ENCODE assay signal across 16 cellular contexts in genomic region chr21:34109075-34109474, GRCh38. TPM values are rescaled to one million over a fixed set of nuclear protein-coding genes. Genes with fewer than 3 reads are reported as not detected.
DNase-seq lines count a peak whose midpoint lies in the region; ATAC-seq, FAIRE-seq and TF ChIP-seq lines count a peak whose summit lies in the region.
"Had no signal": no experiment of that assay in that cellular context is flagged by ENCODE, and none has a peak within 500 bp of the region (broad histone marks: within the 10 kb centered on the region; RNA-seq: fewer than 3 reads in every experiment).

No MANE protein-coding gene starts in this region.

- FAIRE-seq in GM19239 (lab: Jason Lieb, UNC): no peak
- FAIRE-seq: A204.1, GM12878, GM18507 had no signal

- H3K4me1 Mint-ChIP-seq in natural killer cell: peaks cover 75 to 90% of the 10 kb centered on the region in 2 donors
- H3K4me1 Mint-ChIP-seq in natural killer cell treated with Interleukin-12 subunit alpha and Interleukin-12 subunit beta and Interleukin-15 and Interleukin-18, amount 100 ng/mL, for 72 hours (ENCODE audit: low read depth in 2 of 2): peaks cover 46 to 54% of the 10 kb centered on the region in 2 donors
- peaks cover 21 to 91% (median 70%) of the 10 kb centered on the region in 7 donors for H3K4me1 Mint-ChIP-seq in naive thymus-derived CD4-positive, alpha-beta T cell

- peak overlapping the region; percentile 5 for H3K27ac ChIP-seq in ectodermal cell (ENCODE audit: insufficient read depth, low read depth, low read length, poor library complexity, severe bottlenecking)
- H3K27ac ChIP-seq in naive thymus-derived CD4-positive, alpha-beta T cell (ENCODE audit: low read depth, low read length): no peak overlapping the region

- H3K9me3 ChIP-seq in ectodermal cell (ENCODE audit: control insufficient read depth, low read length): no peaks in the 10 kb centered on the region
- H3K9me3 ChIP-seq in naive thymus-derived CD4-positive, alpha-beta T cell (ENCODE audit: control insufficient read depth in 2 of 3, low read length in 3 of 3): no peaks in the 10 kb centered on the region

- no peaks in the 10 kb centered on the region for H3K27me3 ChIP-seq in ectodermal cell (ENCODE audit: control insufficient read depth, insufficient read depth, low read length, poor library complexity, severe bottlenecking)
- H3K27me3 ChIP-seq in naive thymus-derived CD4-positive, alpha-beta T cell (ENCODE audit: control insufficient read depth in 2 of 2, insufficient read depth in 2 of 2, low read length in 2 of 2): no peaks in the 10 kb centered on the region

- WGBS in ectodermal cell, 2 experiments: 93 to 98% methylated on average over 6 to 7 of the region's 7 CpGs

- H3K9me3 Mint-ChIP-seq in natural killer cell: no peaks in the 10 kb centered on the region
- H3K9me3 Mint-ChIP-seq in natural killer cell treated with Interleukin-12 subunit alpha and Interleukin-12 subunit beta and Interleukin-15 and Interleukin-18, amount 100 ng/mL, for 72 hours: no peaks in the 10 kb centered on the region
- H3K9me3 Mint-ChIP-seq in naive thymus-derived CD4-positive, alpha-beta T cell: peaks cover 0 to 23% (median 0%) of the 10 kb centered on the region in 11 donors
- H3K9me3 Mint-ChIP-seq: CD4-positive, alpha-beta T cell; GM23338 had no signal

- peak overlapping the region; percentile 1 to 70 for H3K27ac Mint-ChIP-seq in natural killer cell
- H3K27ac Mint-ChIP-seq in natural killer cell treated with Interleukin-12 subunit alpha and Interleukin-12 subunit beta and Interleukin-15 and Interleukin-18, amount 100 ng/mL, for 72 hours: peak overlapping the region in 1 of 2 donors; percentile 13
- H3K27ac Mint-ChIP-seq in naive thymus-derived CD4-positive, alpha-beta T cell: peak overlapping the region in 5 of 9 donors; percentile 3 to 75 (median 26)
- H3K27ac Mint-ChIP-seq: B cell, GM23338 had no signal

- no peaks in the 10 kb centered on the region for H3K27me3 Mint-ChIP-seq in natural killer cell (ENCODE audit: low read depth in 2 of 2)
- H3K27me3 Mint-ChIP-seq in natural killer cell treated with Interleukin-12 subunit alpha and Interleukin-12 subunit beta and Interleukin-15 and Interleukin-18, amount 100 ng/mL, for 72 hours: no peaks in the 10 kb centered on the region
- no peaks in the 10 kb centered on the region for H3K27me3 Mint-ChIP-seq in naive thymus-derived CD4-positive, alpha-beta T cell
- H3K27me3 Mint-ChIP-seq: B cell; CD4-positive, alpha-beta T cell had no signal

- H3K36me3 Mint-ChIP-seq in natural killer cell: no peaks in the 10 kb centered on the region
- peaks cover 13% of the 10 kb centered on the region for H3K36me3 Mint-ChIP-seq in natural killer cell treated with Interleukin-12 subunit alpha and Interleukin-12 subunit beta and Interleukin-15 and Interleukin-18, amount 100 ng/mL, for 72 hours
- H3K36me3 Mint-ChIP-seq in naive thymus-derived CD4-positive, alpha-beta T cell: peaks cover 0 to 62% (median 46%) of the 10 kb centered on the region in 5 donors

- H3K36me3 ChIP-seq in ectodermal cell (ENCODE audit: control insufficient read depth, insufficient read depth, low read length): no peaks in the 10 kb centered on the region
- no peaks in the 10 kb centered on the region for H3K36me3 ChIP-seq in naive thymus-derived CD4-positive, alpha-beta T cell (ENCODE audit: control insufficient read depth in 2 of 3, insufficient read depth in 3 of 3, low read length in 3 of 3)

- ATAC-seq in natural killer cell (no peak), HG03457 (IDR thresholded peaks at IDR 0.05; ENCODE audit: unreplicated experiment) (no peak)
- no peak for ATAC-seq in natural killer cell treated with Interleukin-12 subunit alpha and Interleukin-12 subunit beta and Interleukin-15 and Interleukin-18, amount 100 ng/mL, for 72 hours
- ATAC-seq in naive thymus-derived CD4-positive, alpha-beta T cell: no peak
- ATAC-seq: GM12878 had no signal

- TF ChIP-seq CTCF in natural killer cell (IDR thresholded peaks at IDR 0.05): no peak

- peaks cover 18% of the 10 kb centered on the region for H3K4me1 ChIP-seq in ectodermal cell (ENCODE audit: control insufficient read depth, insufficient read depth, low read length)
- no peaks in the 10 kb centered on the region for H3K4me1 ChIP-seq in naive thymus-derived CD4-positive, alpha-beta T cell (ENCODE audit: control insufficient read depth in 2 of 2, insufficient read depth in 2 of 2, low read length in 2 of 2)

- POLR2A ChIA-PET in naive thymus-derived CD4-positive, alpha-beta T cell (lab: Charles Lee): interaction anchor here (1.1 to 1.2 kb wide), 2 partner anchors 9 to 10 kb away, joined by 3 read pairs; no protein-coding TSS in a partner anchor

- H3K4me3 Mint-ChIP-seq in natural killer cell: no peak overlapping the region
- no peak overlapping the region for H3K4me3 Mint-ChIP-seq in natural killer cell treated with Interleukin-12 subunit alpha and Interleukin-12 subunit beta and Interleukin-15 and Interleukin-18, amount 100 ng/mL, for 72 hours
- peak overlapping the region in 1 of 10 donors; percentile 30 for H3K4me3 Mint-ChIP-seq in naive thymus-derived CD4-positive, alpha-beta T cell
- H3K4me3 Mint-ChIP-seq: B cell; CD4-positive, alpha-beta T cell; GM23338 had no signal

- intact Hi-C loops in natural killer cell (cut with micrococcal nuclease): no loop called here
- intact Hi-C loops in naive thymus-derived CD4-positive, alpha-beta T cell (cut with micrococcal nuclease): no loop called here

- no peak overlapping the region for H3K4me3 ChIP-seq in ectodermal cell (ENCODE audit: insufficient read depth, low read depth, low read length)
- no peak overlapping the region for H3K4me3 ChIP-seq in naive thymus-derived CD4-positive, alpha-beta T cell (ENCODE audit: low read length)
- H3K4me3 ChIP-seq: GM12878, GM23338 had no signal

- CTCF ChIA-PET in naive thymus-derived CD4-positive, alpha-beta T cell (lab: Charles Lee): interaction anchor here (0.5 kb wide), 1 partner anchor 1824 kb away, joined by 5 read pairs; no protein-coding TSS in a partner anchor

- no peak for DNase-seq in natural killer cell
- no peak for DNase-seq in natural killer cell treated with Interleukin-12 subunit alpha and Interleukin-12 subunit beta and Interleukin-15 and Interleukin-18, amount 100 ng/mL, for 72 hours (ENCODE audit: low spot score)
- DNase-seq in naive thymus-derived CD4-positive, alpha-beta T cell: no peak
- no peak for DNase-seq in midbrain (lab: John Stamatoyannopoulos, UW)
- no peak for DNase-seq in GM19239 (ENCODE audit: insufficient read length, low spot score)
- DNase-seq: C1 segment of cervical spinal cord; CD4-positive, alpha-beta T cell; DMS79; H7 had no signal

RNA-seq across cellular contexts. Expression of gene MRPS6, which starts 35.7 kb away (rescaled TPM):
- 10 to 100 TPM; 42.7 to 54.5 (median 44.3) TPM for total RNA-seq in natural killer cell
- total RNA-seq in natural killer cell treated with Interleukin-12 subunit alpha and Interleukin-12 subunit beta and Interleukin-15 and Interleukin-18, amount 100 ng/mL, for 72 hours: 100 to 1,000 TPM; 122 to 188 TPM
- polyA plus RNA-seq in ectodermal cell (2013, experiment 1 of 4): 223 TPM
- 202 TPM for polyA plus RNA-seq in ectodermal cell (2013, experiment 2 of 4)
- 180 TPM for polyA plus RNA-seq in ectodermal cell (2013, experiment 3 of 4)
- 205 TPM for polyA plus RNA-seq in ectodermal cell (2013, experiment 4 of 4)
- 10 to 100 TPM; 25.5 to 92.7 (median 87.9) TPM for total RNA-seq in naive thymus-derived CD4-positive, alpha-beta T cell
- 100 to 1,000 TPM; 183 to 193 TPM for polyA plus RNA-seq in naive thymus-derived CD4-positive, alpha-beta T cell

RNA-seq across cellular contexts. Expression of gene SLC5A3, which starts 35.7 kb away (rescaled TPM):
- total RNA-seq in natural killer cell: 10 to 100 TPM; 14.5 to 25.1 (median 17.9) TPM
- 10 to 100 TPM; 36.1 to 59.1 TPM for total RNA-seq in natural killer cell treated with Interleukin-12 subunit alpha and Interleukin-12 subunit beta and Interleukin-15 and Interleukin-18, amount 100 ng/mL, for 72 hours
- polyA plus RNA-seq in ectodermal cell (2013, experiment 1 of 4): 27.5 TPM
- 32.6 TPM for polyA plus RNA-seq in ectodermal cell (2013, experiment 2 of 4)
- polyA plus RNA-seq in ectodermal cell (2013, experiment 3 of 4): 19.9 TPM
- polyA plus RNA-seq in ectodermal cell (2013, experiment 4 of 4): 24.0 TPM
- 10 to 100 TPM in 3 of 5 experiments, 1 to 10 TPM in 2; 8.8 to 45.5 (median 34.0) TPM for total RNA-seq in naive thymus-derived CD4-positive, alpha-beta T cell
- polyA plus RNA-seq in naive thymus-derived CD4-positive, alpha-beta T cell: 1 to 10 TPM; 1.8 to 2.1 TPM
